ENCODE assay signal across 1 cellular context in the genomic region with DNA sequence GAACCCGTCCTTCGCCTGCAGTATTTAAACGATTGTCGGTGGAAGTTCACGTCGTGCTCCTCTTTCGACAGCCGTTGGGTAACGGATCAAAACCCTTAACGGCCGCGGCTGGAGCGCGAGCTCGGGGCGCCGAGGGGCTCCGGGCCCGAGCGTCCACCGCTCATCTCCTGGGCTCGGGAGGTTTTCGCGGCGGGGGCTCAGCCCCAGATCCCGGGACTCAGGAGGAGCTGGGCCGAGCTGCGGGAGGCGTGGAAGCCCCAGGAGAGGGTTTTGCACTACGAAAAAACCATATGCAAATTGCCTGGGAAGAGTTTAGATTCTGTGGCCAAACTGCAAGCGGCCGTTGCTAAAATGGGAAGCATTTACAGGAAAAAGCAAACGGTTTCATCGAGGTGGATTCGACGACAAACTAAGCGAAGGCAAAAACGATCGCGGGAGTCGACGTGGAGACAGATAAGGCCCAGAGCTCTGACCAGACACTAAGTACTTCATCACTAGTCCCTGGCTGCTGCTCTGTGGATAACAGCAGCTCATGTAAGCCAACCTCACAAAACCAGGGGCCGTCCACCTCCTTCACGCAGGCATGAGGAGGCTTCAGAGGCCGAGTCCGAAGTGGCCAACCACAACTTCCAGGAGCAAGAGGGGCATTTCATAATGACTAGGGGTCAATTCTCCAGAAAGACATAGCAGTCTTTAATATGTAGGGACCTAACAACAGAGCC.
TF ChIP-seq lines count a peak whose summit lies in the region.

No MANE protein-coding gene starts in this region.

TF ChIP-seq in GM23338, 12 proteins besides CTCF, POLR2A, EP300 and RAD21 (continued from another document):
- TF ChIP-seq, protein P1, sequence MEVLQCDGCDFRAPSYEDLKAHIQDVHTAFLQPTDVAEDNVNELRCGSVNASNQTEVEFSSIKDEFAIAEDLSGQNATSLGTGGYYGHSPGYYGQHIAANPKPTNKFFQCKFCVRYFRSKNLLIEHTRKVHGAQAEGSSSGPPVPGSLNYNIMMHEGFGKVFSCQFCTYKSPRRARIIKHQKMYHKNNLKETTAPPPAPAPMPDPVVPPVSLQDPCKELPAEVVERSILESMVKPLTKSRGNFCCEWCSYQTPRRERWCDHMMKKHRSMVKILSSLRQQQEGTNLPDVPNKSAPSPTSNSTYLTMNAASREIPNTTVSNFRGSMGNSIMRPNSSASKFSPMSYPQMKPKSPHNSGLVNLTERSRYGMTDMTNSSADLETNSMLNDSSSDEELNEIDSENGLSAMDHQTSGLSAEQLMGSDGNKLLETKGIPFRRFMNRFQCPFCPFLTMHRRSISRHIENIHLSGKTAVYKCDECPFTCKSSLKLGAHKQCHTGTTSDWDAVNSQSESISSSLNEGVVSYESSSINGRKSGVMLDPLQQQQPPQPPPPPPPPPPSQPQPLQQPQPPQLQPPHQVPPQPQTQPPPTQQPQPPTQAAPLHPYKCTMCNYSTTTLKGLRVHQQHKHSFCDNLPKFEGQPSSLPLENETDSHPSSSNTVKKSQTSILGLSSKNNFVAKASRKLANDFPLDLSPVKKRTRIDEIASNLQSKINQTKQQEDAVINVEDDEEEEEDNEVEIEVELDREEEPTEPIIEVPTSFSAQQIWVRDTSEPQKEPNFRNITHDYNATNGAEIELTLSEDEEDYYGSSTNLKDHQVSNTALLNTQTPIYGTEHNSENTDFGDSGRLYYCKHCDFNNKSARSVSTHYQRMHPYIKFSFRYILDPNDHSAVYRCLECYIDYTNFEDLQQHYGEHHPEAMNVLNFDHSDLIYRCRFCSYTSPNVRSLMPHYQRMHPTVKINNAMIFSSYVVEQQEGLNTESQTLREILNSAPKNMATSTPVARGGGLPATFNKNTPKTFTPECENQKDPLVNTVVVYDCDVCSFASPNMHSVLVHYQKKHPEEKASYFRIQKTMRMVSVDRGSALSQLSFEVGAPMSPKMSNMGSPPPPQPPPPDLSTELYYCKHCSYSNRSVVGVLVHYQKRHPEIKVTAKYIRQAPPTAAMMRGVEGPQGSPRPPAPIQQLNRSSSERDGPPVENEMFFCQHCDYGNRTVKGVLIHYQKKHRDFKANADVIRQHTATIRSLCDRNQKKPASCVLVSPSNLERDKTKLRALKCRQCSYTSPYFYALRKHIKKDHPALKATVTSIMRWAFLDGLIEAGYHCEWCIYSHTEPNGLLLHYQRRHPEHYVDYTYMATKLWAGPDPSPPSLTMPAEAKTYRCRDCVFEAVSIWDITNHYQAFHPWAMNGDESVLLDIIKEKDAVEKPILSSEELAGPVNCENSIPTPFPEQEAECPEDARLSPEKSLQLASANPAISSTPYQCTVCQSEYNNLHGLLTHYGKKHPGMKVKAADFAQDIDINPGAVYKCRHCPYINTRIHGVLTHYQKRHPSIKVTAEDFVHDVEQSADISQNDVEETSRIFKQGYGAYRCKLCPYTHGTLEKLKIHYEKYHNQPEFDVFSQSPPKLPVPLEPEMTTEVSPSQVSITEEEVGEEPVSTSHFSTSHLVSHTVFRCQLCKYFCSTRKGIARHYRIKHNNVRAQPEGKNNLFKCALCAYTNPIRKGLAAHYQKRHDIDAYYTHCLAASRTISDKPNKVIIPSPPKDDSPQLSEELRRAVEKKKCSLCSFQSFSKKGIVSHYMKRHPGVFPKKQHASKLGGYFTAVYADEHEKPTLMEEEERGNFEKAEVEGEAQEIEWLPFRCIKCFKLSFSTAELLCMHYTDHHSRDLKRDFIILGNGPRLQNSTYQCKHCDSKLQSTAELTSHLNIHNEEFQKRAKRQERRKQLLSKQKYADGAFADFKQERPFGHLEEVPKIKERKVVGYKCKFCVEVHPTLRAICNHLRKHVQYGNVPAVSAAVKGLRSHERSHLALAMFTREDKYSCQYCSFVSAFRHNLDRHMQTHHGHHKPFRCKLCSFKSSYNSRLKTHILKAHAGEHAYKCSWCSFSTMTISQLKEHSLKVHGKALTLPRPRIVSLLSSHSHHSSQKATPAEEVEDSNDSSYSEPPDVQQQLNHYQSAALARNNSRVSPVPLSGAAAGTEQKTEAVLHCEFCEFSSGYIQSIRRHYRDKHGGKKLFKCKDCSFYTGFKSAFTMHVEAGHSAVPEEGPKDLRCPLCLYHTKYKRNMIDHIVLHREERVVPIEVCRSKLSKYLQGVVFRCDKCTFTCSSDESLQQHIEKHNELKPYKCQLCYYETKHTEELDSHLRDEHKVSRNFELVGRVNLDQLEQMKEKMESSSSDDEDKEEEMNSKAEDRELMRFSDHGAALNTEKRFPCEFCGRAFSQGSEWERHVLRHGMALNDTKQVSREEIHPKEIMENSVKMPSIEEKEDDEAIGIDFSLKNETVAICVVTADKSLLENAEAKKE (CRISPR knock-in tag; IDR thresholded peaks at IDR 0.05): no peak
- TF ChIP-seq JUNB (IDR thresholded peaks at IDR 0.05; ENCODE audit: unreplicated experiment) (no peak), ZNF114 (CRISPR knock-in tag; IDR thresholded peaks at IDR 0.05) (no peak)
